In the genomic region with DNA sequence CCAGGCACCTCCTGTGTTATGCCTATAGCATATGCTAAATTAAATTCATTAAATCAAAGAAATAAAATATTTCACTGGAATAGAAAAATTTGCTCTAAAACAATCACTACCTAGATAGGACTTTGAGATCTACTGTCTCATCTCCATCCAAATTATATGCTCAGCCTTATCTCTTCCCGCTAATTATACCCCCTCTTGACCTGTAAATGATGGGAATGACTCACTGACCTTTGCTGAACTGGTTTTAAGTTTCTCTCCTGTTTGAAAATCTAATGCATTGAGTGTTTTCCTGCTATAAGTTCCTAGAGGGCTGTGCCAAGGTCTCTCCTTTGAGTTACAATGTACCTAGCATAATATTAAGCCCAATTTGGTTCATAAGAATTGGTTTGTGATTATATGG, we compare ENCODE assay signal across 23 cellular contexts.
"Had no signal": no experiment of that assay in that cellular context is flagged by ENCODE, and none has a peak within 500 bp of the region (broad histone marks: within the 10 kb centered on the region; RNA-seq: fewer than 3 reads in every experiment).

No MANE protein-coding gene starts in this region.

- H3K9me3 ChIP-seq: SJCRH30 had no signal

- H3K36me3 ChIP-seq: SJCRH30 had no signal

- DNase-seq: KBM-7, MV-4-11, NCI-H1048, NCI-H1105, NCI-H1417, NCI-H1436 treated with DMSO at 0.1 percent for 48 hours, NCI-H187, NCI-H2029, NCI-H2081 treated with DMSO at 0.1 percent for 48 hours, NCI-H2171, NCI-H226, NCI-H446, NCI-H524 treated with DMSO at 0.1 percent for 48 hours, NCI-H69, NCI-H774, PC-3, SHP77 treated with DMSO at 0.1 percent for 48 hours, SJCRH30, T-helper 1 cell, T-helper 17 cell had no signal

- H3K27ac ChIP-seq: SJCRH30 had no signal

- ATAC-seq: Panc1, PC-3, Right ventricle myocardium inferior, SK-N-SH treated with all-trans-retinoic acid at 6 μM for 48 hours, T-helper 17 cell had no signal

- H3K27me3 ChIP-seq: SJCRH30 had no signal

- H3K4me3 ChIP-seq: SJCRH30 had no signal
